2 cellular contexts compared by ENCODE assay signal in genomic region chr16:66872524-66872923, GRCh38.
TF ChIP-seq lines count a peak whose summit lies in the region.

No MANE protein-coding gene starts in this region.

TF ChIP-seq in IMR-90, 13 proteins besides CTCF, POLR2A, EP300 and RAD21:
- TF ChIP-seq CHD1 (IDR thresholded peaks at IDR 0.05; ENCODE audit: low read depth, low read length) (no peak), CEBPB (IDR thresholded peaks at IDR 0.05; ENCODE audit: low read depth, low read length) (peak; percentile 72), SMC3 (IDR thresholded peaks at IDR 0.05; ENCODE audit: low read depth, low read length) (no peak), FOS (IDR thresholded peaks at IDR 0.05; ENCODE audit: low read depth, low read length) (no peak), RCOR1 (IDR thresholded peaks at IDR 0.05; ENCODE audit: insufficient replicate concordance, low read length) (no peak)

TF ChIP-seq in GM12878, 131 proteins besides CTCF, POLR2A, EP300 and RAD21:
- TF ChIP-seq MEF2A (IDR thresholded peaks at IDR 0.05; ENCODE audit: insufficient read depth, low read depth, low read length) (no peak), JUNB (IDR thresholded peaks at IDR 0.05) (no peak), ZNF384 (IDR thresholded peaks at IDR 0.05; ENCODE audit: borderline replicate concordance, low read depth, low read length) (no peak), FOS (IDR thresholded peaks at IDR 0.05; ENCODE audit: borderline replicate concordance, extremely low read depth, insufficient read length) (no peak), DPF2 (IDR thresholded peaks at IDR 0.05) (no peak), MTA2 (IDR thresholded peaks at IDR 0.05; ENCODE audit: low read depth) (no peak), PBX3 (IDR thresholded peaks at IDR 0.05; ENCODE audit: insufficient replicate concordance, low read depth, low read length) (no peak), NFYA (IDR thresholded peaks at IDR 0.05; ENCODE audit: borderline replicate concordance, low read depth, low read length) (no peak), SUZ12 (IDR thresholded peaks at IDR 0.05; ENCODE audit: unreplicated experiment) (no peak), MYB (IDR thresholded peaks at IDR 0.05; ENCODE audit: borderline replicate concordance, low read depth, low read length) (no peak), E4F1 (IDR thresholded peaks at IDR 0.05; ENCODE audit: borderline replicate concordance, partially characterized antibody) (no peak), ZBTB40 (IDR thresholded peaks at IDR 0.05; ENCODE audit: borderline replicate concordance) (no peak), RB1 (IDR thresholded peaks at IDR 0.05; ENCODE audit: borderline replicate concordance) (no peak), ELK1 (IDR thresholded peaks at IDR 0.05; ENCODE audit: low read depth, low read length) (no peak), PKNOX1 (IDR thresholded peaks at IDR 0.05) (no peak), CBX3 (IDR thresholded peaks at IDR 0.05; ENCODE audit: borderline replicate concordance, low read depth) (no peak), NR2C2 (IDR thresholded peaks at IDR 0.05; ENCODE audit: borderline replicate concordance, control insufficient read depth, insufficient read length, low read depth) (no peak)
